ENCODE assay signal across 12 cellular contexts in the genomic region with DNA sequence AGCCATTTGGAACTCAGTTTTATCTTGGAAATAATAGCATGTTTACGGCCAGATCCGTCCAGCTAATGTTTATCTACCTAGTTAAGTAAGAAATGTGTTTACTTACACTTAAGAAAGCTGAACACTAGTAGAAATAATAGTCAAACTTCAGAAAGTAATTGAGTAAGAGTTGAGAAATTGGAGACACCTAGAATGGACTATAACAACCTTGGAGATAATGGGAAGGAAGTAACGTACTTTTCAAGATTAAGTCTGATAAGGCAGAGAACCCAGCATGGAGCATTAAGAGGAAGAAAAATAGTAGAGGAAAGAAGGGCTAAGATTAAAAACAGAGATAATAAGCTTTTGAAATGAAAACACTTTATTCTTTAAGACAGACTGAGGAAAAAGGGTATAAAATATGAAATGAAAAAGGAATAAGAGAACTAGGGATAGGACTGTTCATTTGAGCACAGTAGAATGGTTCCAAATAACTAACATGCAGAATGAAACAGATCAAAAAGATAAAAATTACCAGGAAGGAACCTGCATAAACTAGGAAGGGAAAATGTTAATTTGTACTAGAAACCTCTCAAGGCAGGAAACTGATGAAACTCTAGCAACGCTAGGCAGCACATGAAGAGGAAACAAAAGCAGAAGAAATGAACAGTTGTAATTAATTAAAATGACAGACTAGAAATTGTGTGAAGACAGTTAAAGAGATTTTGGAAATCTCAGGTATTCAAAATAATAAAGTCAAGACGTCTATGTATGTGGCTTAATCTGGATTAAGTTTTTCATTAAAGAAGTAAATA.
DNase-seq lines count a peak whose midpoint lies in the region; ATAC-seq, FAIRE-seq and TF ChIP-seq lines count a peak whose summit lies in the region.
"Had no signal": no experiment of that assay in that cellular context is flagged by ENCODE, and none has a peak within 500 bp of the region (broad histone marks: within the 10 kb centered on the region; RNA-seq: fewer than 3 reads in every experiment).

No MANE protein-coding gene starts in this region.

- intact Hi-C loops in OCI-LY7 (cut with micrococcal nuclease; ENCODE audit: unreplicated experiment) (loop anchor here (5.0 kb wide), 1 partner anchor 88 kb away; no protein-coding TSS in a partner anchor), GM12878 (cut with micrococcal nuclease; ENCODE audit: unreplicated experiment) (loop anchor here (5.0 kb wide), 1 partner anchor 88 kb away; no protein-coding TSS in a partner anchor)

- H3K4me1 ChIP-seq in OCI-LY7 (ENCODE audit: insufficient read depth, low read length, poor library complexity, severe bottlenecking), result peaks cover 55% of the 10 kb centered on the region
- H3K4me1 ChIP-seq in GM12878 (ENCODE audit: control insufficient read depth, insufficient read depth, low read length), result peaks cover 45% of the 10 kb centered on the region

- in situ Hi-C loops in GM12878 (cut with MboI), result no loop called here

- no peaks in the 10 kb centered on the region for H3K27me3 Mint-ChIP-seq in activated T-cell treated with anti-CD3 and anti-CD28 coated beads, Interleukin-2, amount 50 U/mL, for 24 hours
- H3K27me3 Mint-ChIP-seq in activated T-cell treated with anti-CD3 and anti-CD28 coated beads, Interleukin-2, amount 50 U/mL, for 4 hours (ENCODE audit: low read depth), result no peaks in the 10 kb centered on the region
- H3K27me3 Mint-ChIP-seq in stimulated activated naive B cell treated with anti-CD40 and anti-IgM and Interleukin-4, amounts not matched to agents 10 μg/mL and 1 μg/mL and 100 μg/mL, for 72 hours, result no peaks in the 10 kb centered on the region

- peaks cover 57% of the 10 kb centered on the region for H3K4me1 Mint-ChIP-seq in activated T-cell treated with anti-CD3 and anti-CD28 coated beads, Interleukin-2, amount 50 U/mL, for 24 hours (ENCODE audit: low read depth)
- H3K4me1 Mint-ChIP-seq in activated T-cell treated with anti-CD3 and anti-CD28 coated beads, Interleukin-2, amount 50 U/mL, for 4 hours (ENCODE audit: low read depth), result peaks cover 54% of the 10 kb centered on the region
- peaks cover 31 to 63% of the 10 kb centered on the region in 2 donors for H3K4me1 Mint-ChIP-seq in stimulated activated naive B cell treated with anti-CD40 and anti-IgM and Interleukin-4, amounts not matched to agents 10 μg/mL and 1 μg/mL and 100 μg/mL, for 72 hours

- no peak for TF ChIP-seq POLR2A in GM12878 (IDR thresholded peaks at IDR 0.05; ENCODE audit: low read depth, low read length)

- ATAC-seq in activated T-cell treated with anti-CD3 and anti-CD28 coated beads, Interleukin-2, amount 50 U/mL, for 4 hours, result no peak
- ATAC-seq in GM12878 (no peak), HG03196 (IDR thresholded peaks at IDR 0.05; ENCODE audit: unreplicated experiment) (no peak), GM21381 (IDR thresholded peaks at IDR 0.05; ENCODE audit: unreplicated experiment) (no peak)
- no peak for ATAC-seq in stimulated activated naive B cell treated with anti-CD40 and anti-IgM and Interleukin-4, amounts not matched to agents 10 μg/mL and 1 μg/mL and 100 μg/mL, for 72 hours (replicated peaks)

- BruUV-seq in OCI-LY7 (replicated peaks; lab: Mats Ljungman, UMichigan) (no TSS peak), GM12878 (replicated peaks; lab: Mats Ljungman, UMichigan) (no TSS peak)

- H3K4me2 ChIP-seq in OCI-LY7 (ENCODE audit: low read length), result peak overlapping the region; percentile 49
- H3K4me2 ChIP-seq in GM12878 (ENCODE audit: control insufficient read depth, insufficient read depth), result no peak overlapping the region

- H3K4me3 ChIP-seq in OCI-LY7 (ENCODE audit: low read depth, low read length, poor library complexity, severe bottlenecking) (peak overlapping the region; percentile 9), GM12878 (no peak overlapping the region)

- H3K36me3 ChIP-seq in OCI-LY7 (ENCODE audit: insufficient read depth, low read length) (no peaks in the 10 kb centered on the region), GM12878 (ENCODE audit: control insufficient read depth in 2 of 2, insufficient read depth in 2 of 2, low read length in 1 of 2) (peaks cover 0 to 3% of the 10 kb centered on the region in 2 experiments; a peak in 1 of 4 replicates)

- TF ChIP-seq EP300 in GM12878 (IDR thresholded peaks at IDR 0.05; ENCODE audit: borderline replicate concordance in 1 of 2, control insufficient read depth in 1 of 2, low read depth in 2 of 2, low read length in 2 of 2), result no peak

- H3K9me3 ChIP-seq in OCI-LY7 (ENCODE audit: low read length), result no peaks in the 10 kb centered on the region
- H3K9me3 ChIP-seq in GM12878 (replicated peaks; ENCODE audit: control insufficient read depth, insufficient read depth, low read length), result no peaks in the 10 kb centered on the region; the same call in 1 of the 3 replicates

- DNase-seq in activated T-cell treated with anti-CD3 and anti-CD28 coated beads, Interleukin-2, amount 50 U/mL, for 24 hours, result no peak
- DNase-seq in activated T-cell treated with anti-CD3 and anti-CD28 coated beads, Interleukin-2, amount 50 U/mL, for 4 hours, result no peak
- DNase-seq in OCI-LY7 (ENCODE audit: low spot score) (peak; percentile 60), GM12878 (ENCODE audit: low read depth, low spot score) (no peak), GM03348 (ENCODE audit: low spot score) (no peak)
- no peak for DNase-seq in stimulated activated naive B cell treated with anti-CD40 and anti-IgM and Interleukin-4, amounts not matched to agents 10 μg/mL and 1 μg/mL and 100 μg/mL, for 72 hours
- DNase-seq: ACHN; NCI-H345; stimulated activated CD4-positive, alpha-beta T cell treated with anti-CD3 and anti-CD28 coated beads, Interleukin-12 subunit alpha, Interleukin-12 subunit beta, amount 100 ng/mL, for 4 hours had no signal

- FAIRE-seq in GM12878 (lab: Jason Lieb, UNC), result no peak
- FAIRE-seq: keratinocyte had no signal

- H3K79me2 ChIP-seq in OCI-LY7 (ENCODE audit: insufficient read depth, low read depth, low read length) (peaks cover 85% of the 10 kb centered on the region), GM12878 (ENCODE audit: control insufficient read depth, insufficient read depth, low read length) (peaks cover 59% of the 10 kb centered on the region)

- no peak overlapping the region for H2AFZ ChIP-seq in OCI-LY7 (ENCODE audit: low read length)
- H2AFZ ChIP-seq in GM12878 (ENCODE audit: control insufficient read depth, low read depth, low read length), result no peak overlapping the region

- WGBS in GM12878 (ENCODE audit: insufficient coverage, insufficient replicate concordance, low lambda C conversion rate, missing lambda C conversion rate), result 54% methylated on average over 5 of the region's 5 CpGs

- SMC1A ChIA-PET in GM12878 (lab: Charles Lee; ENCODE audit: uncharacterized antibody, unreplicated experiment), result interaction anchor here (0.8 to 2.7 kb wide), 10 partner anchors 8 to 176 kb away, joined by 3 to 15 read pairs (median 4); no protein-coding TSS in a partner anchor

- RAD21 ChIA-PET in GM12878 (lab: Charles Lee; ENCODE audit: unreplicated experiment), result interaction anchor here (0.6 to 1.6 kb wide), 5 partner anchors 8 to 38 kb away, joined by 3 to 5 read pairs (median 3); no protein-coding TSS in a partner anchor

- CTCF ChIA-PET in OCI-LY7 (lab: Charles Lee; ENCODE audit: unreplicated experiment), result interaction anchor here (0.8 kb wide), 1 partner anchor 22 kb away, joined by 3 read pairs; no protein-coding TSS in a partner anchor
- CTCF ChIA-PET in GM12878 (lab: Yijun Ruan, JAX), result interaction anchor here (1.0 to 1.8 kb wide), 9 partner anchors 12 to 177 kb away, joined by 3 to 8 read pairs (median 4); no protein-coding TSS in a partner anchor

- no peak overlapping the region for H3K4me3 Mint-ChIP-seq in activated T-cell treated with anti-CD3 and anti-CD28 coated beads, Interleukin-2, amount 50 U/mL, for 24 hours
- H3K4me3 Mint-ChIP-seq in activated T-cell treated with anti-CD3 and anti-CD28 coated beads, Interleukin-2, amount 50 U/mL, for 4 hours, result no peak overlapping the region
- no peak overlapping the region for H3K4me3 Mint-ChIP-seq in stimulated activated naive B cell treated with anti-CD40 and anti-IgM and Interleukin-4, amounts not matched to agents 10 μg/mL and 1 μg/mL and 100 μg/mL, for 72 hours

- TF ChIP-seq CTCF in OCI-LY7 (conservative IDR thresholded peaks at IDR 0.05; ENCODE audit: low read length) (no peak), GM12878 (IDR thresholded peaks at IDR 0.05 in 2 of 3, conservative IDR thresholded peaks at IDR 0.05 in 1 of 3; ENCODE audit: control insufficient read depth in 2 of 3, extremely low read depth in 1 of 3, insufficient read depth in 1 of 3, low read depth in 3 of 3, low read length in 3 of 3) (no peak)

- no peaks in the 10 kb centered on the region for H3K9me3 Mint-ChIP-seq in activated T-cell treated with anti-CD3 and anti-CD28 coated beads, Interleukin-2, amount 50 U/mL, for 24 hours
- no peaks in the 10 kb centered on the region for H3K9me3 Mint-ChIP-seq in activated T-cell treated with anti-CD3 and anti-CD28 coated beads, Interleukin-2, amount 50 U/mL, for 4 hours
- H3K9me3 Mint-ChIP-seq in stimulated activated naive B cell treated with anti-CD40 and anti-IgM and Interleukin-4, amounts not matched to agents 10 μg/mL and 1 μg/mL and 100 μg/mL, for 72 hours, result no peaks in the 10 kb centered on the region

- H3K27ac ChIP-seq in OCI-LY7 (ENCODE audit: low read depth, low read length, poor library complexity, severe bottlenecking) (peak overlapping the region; percentile 33), GM12878 (ENCODE audit: control insufficient read depth, insufficient read depth) (peak overlapping the region; percentile 13; the same call in 1 of the 2 replicates)

- H3K36me3 Mint-ChIP-seq in activated T-cell treated with anti-CD3 and anti-CD28 coated beads, Interleukin-2, amount 50 U/mL, for 24 hours (ENCODE audit: low read depth), result peaks cover 17% of the 10 kb centered on the region
- H3K36me3 Mint-ChIP-seq in activated T-cell treated with anti-CD3 and anti-CD28 coated beads, Interleukin-2, amount 50 U/mL, for 4 hours (ENCODE audit: insufficient read depth), result peaks cover 8% of the 10 kb centered on the region
- peaks cover 6 to 13% of the 10 kb centered on the region in 2 donors for H3K36me3 Mint-ChIP-seq in stimulated activated naive B cell treated with anti-CD40 and anti-IgM and Interleukin-4, amounts not matched to agents 10 μg/mL and 1 μg/mL and 100 μg/mL, for 72 hours

- no peak for TF ChIP-seq RAD21 in GM12878 (IDR thresholded peaks at IDR 0.05; ENCODE audit: insufficient read depth, low read depth, low read length)

- H3K9ac ChIP-seq in GM12878 (ENCODE audit: control insufficient read depth, insufficient read depth, low read length), result no peak overlapping the region

- peaks cover 12% of the 10 kb centered on the region; the same call in 1 of the 2 replicates for H4K20me1 ChIP-seq in OCI-LY7 (ENCODE audit: insufficient read depth, low read length)
- no peaks in the 10 kb centered on the region for H4K20me1 ChIP-seq in GM12878 (ENCODE audit: control insufficient read depth, insufficient read depth)

- POLR2A ChIA-PET in OCI-LY7 (lab: Charles Lee), result interaction anchor here (0.7 to 3.5 kb wide), 11 partner anchors 8 to 201 kb away, joined by 3 to 16 read pairs (median 5); no protein-coding TSS in a partner anchor
- POLR2A ChIA-PET in GM12878 (lab: Charles Lee), result interaction anchor here (0.7 to 1.2 kb wide), 3 partner anchors 32 to 156 kb away, joined by 3 to 4 read pairs (median 3); no protein-coding TSS in a partner anchor

- H3K9me2 ChIP-seq in OCI-LY7 (ENCODE audit: insufficient read depth, low read length), result no peaks in the 10 kb centered on the region

- H3K27ac Mint-ChIP-seq in activated T-cell treated with anti-CD3 and anti-CD28 coated beads, Interleukin-2, amount 50 U/mL, for 24 hours, result peak overlapping the region; percentile 2
- peak overlapping the region; percentile 0 for H3K27ac Mint-ChIP-seq in stimulated activated naive B cell treated with anti-CD40 and anti-IgM and Interleukin-4, amounts not matched to agents 10 μg/mL and 1 μg/mL and 100 μg/mL, for 72 hours

- H3K27me3 ChIP-seq in GM12878 (replicated peaks in 1 of 2; ENCODE audit: control insufficient read depth in 2 of 2, insufficient read depth in 2 of 2, low read length in 1 of 2), result no peaks in the 10 kb centered on the region
